Comparison of ENCODE assay signal across 8 cellular contexts in genomic region chr6:44221291-44221960, GRCh38.
DNase-seq lines count a peak whose midpoint lies in the region; ATAC-seq and TF ChIP-seq lines count a peak whose summit lies in the region.

No MANE protein-coding gene starts in this region.

- ATAC-seq in HG02840 (IDR thresholded peaks at IDR 0.05; ENCODE audit: low FRiP score, unreplicated experiment) (peak; percentile 37), HG02623 (IDR thresholded peaks at IDR 0.05; ENCODE audit: unreplicated experiment) (no peak)

- CTCF ChIA-PET in GM10248 (lab: Yijun Ruan, JAX), result interaction anchor here (0.7 to 6.8 kb wide), 17 partner anchors 9 to 67 kb away, joined by 3 to 116 read pairs (median 5); partner anchors contain the start of gene HSP90AB1

- TF ChIP-seq CTCF in GM10248 (IDR thresholded peaks at IDR 0.05; ENCODE audit: control extremely low read depth, extremely low read depth, low read depth, missing control alignments) (peak; percentile 97), WI38 (IDR thresholded peaks at IDR 0.05; ENCODE audit: low read depth, low read length) (peak; percentile 78)

- DNase-seq in GM10248 (ENCODE audit: extremely low spot score) (peak; percentile 84), NCI-H2196 (lab: John Stamatoyannopoulos, UW; ENCODE audit: unreplicated experiment) (peak; percentile 90), kidney tubule cell (ENCODE audit: low spot score) (peak; percentile 91)
- peak; percentile 72 for DNase-seq in central memory CD4-positive, alpha-beta T cell
- peak; percentile 54 for DNase-seq in stimulated activated CD4-positive, alpha-beta T cell treated with anti-CD3 and anti-CD28 coated beads, Interleukin-1b, Interleukin-23, amount 100 ng/mL, for 4 hours (ENCODE audit: low read depth in 2 of 2)

- POLR2A ChIA-PET in GM10248 (lab: Yijun Ruan, JAX), result interaction anchor here (0.6 to 0.7 kb wide), 3 partner anchors 13 to 576 kb away, joined by 3 to 6 read pairs (median 3); partner anchors contain the start of genes HSP90AB1 and RSPH9

- H3K4me3 ChIP-seq in WI38 (ENCODE audit: low read depth, low read length), result no peak overlapping the region
